In genomic region chr20:15339264-15339663, GRCh38 we compare ENCODE assay signal across 11 cellular contexts.
"Had no signal": no experiment of that assay in that cellular context is flagged by ENCODE, and none has a peak within 500 bp of the region (broad histone marks: within the 10 kb centered on the region; RNA-seq: fewer than 3 reads in every experiment).

No MANE protein-coding gene starts in this region.

- DNase-seq: activated CD4-positive, alpha-beta memory T cell treated with anti-CD3 and anti-CD28 coated beads, Interleukin-2, amount 10 ng/mL, durations not matched to agents 7 days and 5 days; activated CD4-positive, alpha-beta T cell treated with anti-CD3 and anti-CD28 coated beads for 4 hours; activated naive CD4-positive, alpha-beta T cell treated with anti-CD3 and anti-CD28 coated beads, Interleukin-2, amount 50 U/mL, for 16 hours; activated T-cell treated with anti-CD3 and anti-CD28 coated beads, Interleukin-2, amount 50 U/mL, for 24 hours; effector CD8-positive, alpha-beta T cell; head of caudate nucleus; right cardiac atrium; thyroid gland had no signal

- H3K36me3 ChIP-seq: prostate gland, thyroid gland had no signal

- H3K4me1 ChIP-seq: prostate gland, thyroid gland had no signal

- H3K9me3 ChIP-seq: prostate gland, thyroid gland had no signal

- H3K9me3 Mint-ChIP-seq: WTC11 had no signal

- H3K4me3 ChIP-seq: coronary artery, prostate gland, thyroid gland had no signal

- H3K27me3 Mint-ChIP-seq: activated CD4-positive, alpha-beta memory T cell treated with anti-CD3 and anti-CD28 coated beads, Interleukin-2, amount 10 ng/mL, durations not matched to agents 7 days and 5 days; activated T-cell treated with anti-CD3 and anti-CD28 coated beads, Interleukin-2, amount 50 U/mL, for 24 hours had no signal

- H3K4me1 Mint-ChIP-seq: activated CD4-positive, alpha-beta memory T cell treated with anti-CD3 and anti-CD28 coated beads, Interleukin-2, amount 10 ng/mL, durations not matched to agents 7 days and 5 days had no signal

- H3K27ac ChIP-seq: coronary artery, prostate gland, thyroid gland had no signal

- H3K27ac Mint-ChIP-seq: activated CD4-positive, alpha-beta memory T cell treated with anti-CD3 and anti-CD28 coated beads, Interleukin-2, amount 10 ng/mL, durations not matched to agents 7 days and 5 days; activated T-cell treated with anti-CD3 and anti-CD28 coated beads, Interleukin-2, amount 50 U/mL, for 24 hours; WTC11 had no signal

- ATAC-seq: WTC11 had no signal

- H3K27me3 ChIP-seq: thyroid gland had no signal

- H3K4me3 Mint-ChIP-seq: activated CD4-positive, alpha-beta memory T cell treated with anti-CD3 and anti-CD28 coated beads, Interleukin-2, amount 10 ng/mL, durations not matched to agents 7 days and 5 days; activated T-cell treated with anti-CD3 and anti-CD28 coated beads, Interleukin-2, amount 50 U/mL, for 24 hours; WTC11 had no signal

- H3K36me3 Mint-ChIP-seq: WTC11 had no signal
